Comparison of ENCODE assay signal across 1 cellular context in genomic region chr12:121443193-121443829, GRCh38.
TF ChIP-seq lines count a peak whose summit lies in the region.

No MANE protein-coding gene starts in this region.

TF ChIP-seq in GM23338, 12 proteins besides CTCF, POLR2A, EP300 and RAD21 (continued from another document):
- TF ChIP-seq ZNF462 (CRISPR knock-in tag; IDR thresholded peaks at IDR 0.05): 0 out of 2 replicates have a peak, but pooled peaks have one; percentile 43
